Comparison of ENCODE assay signal across 8 cellular contexts in the genomic region with DNA sequence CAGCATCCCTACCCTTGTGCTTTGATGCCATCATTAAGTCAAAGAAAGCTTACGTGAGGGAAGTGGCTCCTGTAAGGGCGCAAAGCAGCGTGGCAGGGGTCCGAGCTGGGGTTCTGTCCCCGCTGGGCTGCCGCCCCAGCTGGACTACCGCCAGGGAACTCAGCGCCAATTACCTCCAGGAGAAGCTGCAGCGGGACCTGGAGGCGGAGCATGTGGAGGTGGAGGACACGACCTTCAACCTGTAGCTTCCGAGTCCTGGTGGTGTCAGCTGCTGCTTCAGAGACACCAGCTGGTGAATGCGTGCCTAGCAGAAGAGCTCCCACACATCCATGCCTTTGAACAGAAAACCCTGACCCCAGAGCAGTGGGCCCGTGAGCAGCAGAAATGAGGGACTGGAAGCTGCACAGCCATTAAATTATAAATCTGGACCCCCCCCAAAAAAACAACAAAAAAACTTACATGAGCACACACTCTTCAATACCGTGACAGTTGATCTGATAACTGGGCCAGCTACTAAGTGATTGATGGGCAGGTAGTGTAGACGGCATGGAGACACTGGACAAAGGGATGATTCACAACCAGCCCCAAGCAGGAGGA. TPM values are rescaled to one million over a fixed set of nuclear protein-coding genes. Genes with fewer than 3 reads are reported as not detected.
DNase-seq lines count a peak whose midpoint lies in the region; ATAC-seq and TF ChIP-seq lines count a peak whose summit lies in the region.

No MANE protein-coding gene starts in this region.

- H3K27me3 ChIP-seq in breast epithelium (no peaks in the 10 kb centered on the region), Panc1 (ENCODE audit: control insufficient read depth, insufficient read depth, low read length) (no peaks in the 10 kb centered on the region), fibroblast of lung (ENCODE audit: control insufficient read depth, insufficient read depth, low read length) (no peaks in the 10 kb centered on the region), thyroid gland (no peaks in the 10 kb centered on the region)

- H3K4me1 Mint-ChIP-seq in MCF 10A (ENCODE audit: insufficient read depth, unreplicated experiment), result peaks cover 8% of the 10 kb centered on the region

- H3K9ac ChIP-seq in fibroblast of lung (ENCODE audit: insufficient read depth, low read length), result no peak overlapping the region

- POLR2A ChIA-PET in MCF 10A (lab: Yijun Ruan, JAX), result interaction anchor here (0.7 to 2.1 kb wide), 4 partner anchors 18 to 208 kb away, joined by 3 to 8 read pairs (median 4); partner anchors contain the start of gene ENOSF1
- POLR2A ChIA-PET in Panc1 (lab: Charles Lee), result no interaction called here

- ATAC-seq in Panc1 (peak; percentile 88), HG03442 (IDR thresholded peaks at IDR 0.05; ENCODE audit: unreplicated experiment) (no peak), GM19351 (IDR thresholded peaks at IDR 0.05; ENCODE audit: unreplicated experiment) (no peak)

- H3K4me1 ChIP-seq in breast epithelium (no peaks in the 10 kb centered on the region), Panc1 (ENCODE audit: control insufficient read depth, insufficient read depth, low read length) (peaks cover 2% of the 10 kb centered on the region; the same call in 1 of the 2 replicates), fibroblast of lung (ENCODE audit: control insufficient read depth, extremely low read depth, insufficient read depth, low read length) (peaks cover 3% of the 10 kb centered on the region), thyroid gland (peaks cover 0 to 8% of the 10 kb centered on the region in 2 donors)

- CTCF ChIA-PET in MCF 10A (lab: Yijun Ruan, JAX), result interaction anchor here (0.6 to 9.0 kb wide), 31 partner anchors 9 to 1722 kb away, joined by 3 to 277 read pairs (median 7); partner anchors contain the start of genes ENOSF1, TYMS and YES1
- CTCF ChIA-PET in Panc1 (lab: Charles Lee), result interaction anchor here (0.6 to 1.3 kb wide), 4 partner anchors 16 to 164 kb away, joined by 3 to 5 read pairs (median 4); partner anchors contain the start of gene ENOSF1

- H3K27ac Mint-ChIP-seq in MCF 10A (ENCODE audit: low read depth, unreplicated experiment), result no peak overlapping the region

- peak overlapping the region; percentile 48 for H3K4me2 ChIP-seq in fibroblast of lung (ENCODE audit: extremely low read depth, insufficient read depth, low read length)

- no peak overlapping the region for H3K4me3 ChIP-seq in breast epithelium
- peak overlapping the region; percentile 21 to 43; a peak in 3 of 4 replicates for H3K4me3 ChIP-seq in Panc1 (ENCODE audit: low read depth in 2 of 2, low read length in 2 of 2)
- peak overlapping the region in 2 of 4 experiments; percentile 12 to 22 for H3K4me3 ChIP-seq in fibroblast of lung (replicated peaks in 1 of 4; ENCODE audit: control extremely low read depth in 1 of 4, insufficient read depth in 1 of 4, low read depth in 3 of 4, low read length in 4 of 4)
- H3K4me3 ChIP-seq in thyroid gland (replicated peaks in 1 of 3), result no peak overlapping the region

- BruUV-seq in MCF 10A (replicated peaks; lab: Mats Ljungman, UMichigan), result no TSS peak
- no TSS peak for BruUV-seq in Panc1 (replicated peaks; lab: Mats Ljungman, UMichigan)

- DNase-seq in MCF 10A (ENCODE audit: unreplicated experiment) (peak; percentile 27), breast epithelium (ENCODE audit: low spot score in 2 of 2) (no peak), Panc1 (ENCODE audit: low read depth, low spot score) (no peak), fibroblast of lung (ENCODE audit: low read depth in 2 of 2) (no peak), thyroid gland (peak; percentile 12 to 14), AG08396 (ENCODE audit: low spot score) (no peak)

- no peaks in the 10 kb centered on the region for H4K20me1 ChIP-seq in fibroblast of lung (ENCODE audit: control insufficient read depth, extremely low read depth, insufficient read depth, low read length)

- H3K9me3 ChIP-seq in breast epithelium, result no peaks in the 10 kb centered on the region
- no peaks in the 10 kb centered on the region for H3K9me3 ChIP-seq in Panc1 (ENCODE audit: control insufficient read depth, insufficient read depth, low read depth, low read length)
- no peaks in the 10 kb centered on the region for H3K9me3 ChIP-seq in fibroblast of lung (ENCODE audit: control insufficient read depth, insufficient read depth, low read depth, low read length)
- no peaks in the 10 kb centered on the region for H3K9me3 ChIP-seq in thyroid gland

- no peaks in the 10 kb centered on the region for H3K36me3 Mint-ChIP-seq in MCF 10A (ENCODE audit: insufficient read depth, unreplicated experiment)

- no peaks in the 10 kb centered on the region for H3K9me3 Mint-ChIP-seq in MCF 10A (ENCODE audit: unreplicated experiment)

- H3K27ac ChIP-seq in breast epithelium (no peak overlapping the region), Panc1 (ENCODE audit: low read length) (no peak overlapping the region), fibroblast of lung (ENCODE audit: insufficient read depth, low read length) (no peak overlapping the region), thyroid gland (no peak overlapping the region)

- no peaks in the 10 kb centered on the region for H3K27me3 Mint-ChIP-seq in MCF 10A (ENCODE audit: insufficient read depth, unreplicated experiment)

- no peak overlapping the region for H3K4me3 Mint-ChIP-seq in MCF 10A (ENCODE audit: unreplicated experiment)

- H2AFZ ChIP-seq in fibroblast of lung (ENCODE audit: low read length), result peak overlapping the region; percentile 39

- no peaks in the 10 kb centered on the region for H3K79me2 ChIP-seq in fibroblast of lung (ENCODE audit: control insufficient read depth, insufficient read depth, low read length)

- intact Hi-C loops in MCF 10A (cut with micrococcal nuclease) (no loop called here), breast epithelium (cut with DNase I; ENCODE audit: low total_unique reads) (no loop called here), Panc1 (cut with micrococcal nuclease; ENCODE audit: unreplicated experiment) (loop anchor here (5.0 to 10.0 kb wide), 2 partner anchors 117 to 210 kb away; partner anchors contain the start of gene ENOSF1), thyroid gland (cut with DNase I) (loop anchor here (5.0 kb wide), 2 partner anchors 90 to 210 kb away; no protein-coding TSS in a partner anchor)

- no peak for TF ChIP-seq POLR2A in breast epithelium (IDR thresholded peaks at IDR 0.05)
- no peak for TF ChIP-seq POLR2A in thyroid gland (IDR thresholded peaks at IDR 0.05)

- no peaks in the 10 kb centered on the region for H3K36me3 ChIP-seq in breast epithelium
- no peaks in the 10 kb centered on the region for H3K36me3 ChIP-seq in Panc1 (ENCODE audit: control insufficient read depth, insufficient read depth, low read length)
- H3K36me3 ChIP-seq in fibroblast of lung (ENCODE audit: control insufficient read depth, insufficient read depth, low read length), result no peaks in the 10 kb centered on the region
- no peaks in the 10 kb centered on the region for H3K36me3 ChIP-seq in thyroid gland

- in situ Hi-C loops in Panc1 (cut with HindIII; ENCODE audit: low pct_unique_long_range_greater_than_20kb, low sequenced_read_pairs), result no loop called here

- 31 to 36% methylated on average over 14 to 15 of the region's 16 CpGs for WGBS in thyroid gland, 2 donors

- TF ChIP-seq CTCF in MCF 10A (IDR thresholded peaks at IDR 0.05; ENCODE audit: unreplicated experiment) (no peak), breast epithelium (IDR thresholded peaks at IDR 0.05) (no peak), Panc1 (IDR thresholded peaks at IDR 0.05) (peak; percentile 49), fibroblast of lung (conservative IDR thresholded peaks at IDR 0.05 in 1 of 2, IDR thresholded peaks at IDR 0.05 in 1 of 2; ENCODE audit: low read depth in 1 of 2, low read length in 2 of 2) (peak in 1 of 2 donors; percentile 10), thyroid gland (IDR thresholded peaks at IDR 0.05) (no peak)

RNA-seq across cellular contexts. Expression of gene YES1, which starts 20.1 kb away (rescaled TPM):
- total RNA-seq in MCF 10A (2022) (60.4 and 81.7 TPM in 2 replicates), breast epithelium (100 to 1,000 TPM; 108 to 150 (median 136) TPM), Panc1 (2021; ENCODE audit: unreplicated experiment) (91.6 TPM), fibroblast of lung (49.5 and 79.6 TPM in 2 replicates), thyroid gland (100 to 1,000 TPM in 1 of 4 donors, 10 to 100 TPM in 3; 68.1 to 107 (median 80.3) TPM)
- polyA plus RNA-seq in Panc1 (2012; ENCODE audit: insufficient read length), result 37.8 TPM
- polyA plus RNA-seq in fibroblast of lung, result 23.8 and 26.6 TPM in 2 replicates
- polyA plus RNA-seq in fibroblast of lung (2012), result 23.5 and 26.7 TPM in 2 replicates
- polyA minus RNA-seq in fibroblast of lung (ENCODE audit: low replicate concordance), result 14.5 and 26.2 TPM in 2 replicates

Comparison
In these comparisons a context has a peak if more than half of its experiments do, and no peak if none do; other contexts are left out.
1. DNase-seq: peak in MCF 10A (single experiment) and thyroid gland (2 of 2); none in breast epithelium (0 of 2), Panc1 (single experiment), fibroblast of lung (0 of 2) and AG08396 (single experiment).
2. H3K4me3 ChIP-seq: peak in Panc1 (2 of 2); none in breast epithelium (0 of 3) and thyroid gland (0 of 3).
3. intact Hi-C loops: an anchor here in Panc1 (5.0 to 10.0 kb wide) and thyroid gland (5.0 kb wide); none called in MCF 10A and breast epithelium.